25 cellular contexts compared by ENCODE assay signal in genomic region chr4:96652158-96652557, GRCh38.
"Had no signal": no experiment of that assay in that cellular context is flagged by ENCODE, and none has a peak within 500 bp of the region (broad histone marks: within the 10 kb centered on the region; RNA-seq: fewer than 3 reads in every experiment).

No MANE protein-coding gene starts in this region.

- ATAC-seq: activated T-helper 17 cell treated with anti-CD3 and anti-CD28 coated beads, Interleukin-2, amount 50 U/mL, for 72 hours; effector memory CD8-positive, alpha-beta T cell; gastroesophageal sphincter; heart right ventricle; naive thymus-derived CD8-positive, alpha-beta T cell; T-cell had no signal

- H3K27ac Mint-ChIP-seq: activated naive CD8-positive, alpha-beta T cell treated with anti-CD3 and anti-CD28 coated beads for 36 hours; activated T-cell treated with anti-CD3 and anti-CD28 coated beads, Interleukin-2, amount 50 U/mL, for 24 hours; activated T-helper 17 cell treated with anti-CD3 and anti-CD28 coated beads, Interleukin-2, amount 50 U/mL, for 72 hours; effector memory CD8-positive, alpha-beta T cell; naive thymus-derived CD8-positive, alpha-beta T cell; stimulated activated memory B cell treated with anti-CD40 and anti-IgM and Interleukin-4, amounts not matched to agents 10 μg/mL and 1 μg/mL and 100 μg/mL, for 72 hours; T-cell; T-helper 2 cell treated with Interferon-gamma antibody and Interleukin-4, amounts not matched to agents 5 μg/mL and 100 μg/mL, for 36 hours had no signal

- H3K36me3 Mint-ChIP-seq: activated naive CD8-positive, alpha-beta T cell treated with anti-CD3 and anti-CD28 coated beads for 36 hours; naive thymus-derived CD8-positive, alpha-beta T cell; stimulated activated memory B cell treated with anti-CD40 and anti-IgM and Interleukin-4, amounts not matched to agents 10 μg/mL and 1 μg/mL and 100 μg/mL, for 72 hours; T-cell had no signal

- H3K36me3 ChIP-seq: colonic mucosa, esophagus squamous epithelium, gastroesophageal sphincter, heart right ventricle, lower lobe of right lung, sigmoid colon, stomach, suprapubic skin, tibial nerve had no signal

- H3K4me3 ChIP-seq: colonic mucosa, dorsolateral prefrontal cortex, esophagus squamous epithelium, gastroesophageal sphincter, heart right ventricle, lower lobe of right lung, sigmoid colon, smooth muscle cell, stomach, suprapubic skin, tibial nerve had no signal

- H3K27ac ChIP-seq: colonic mucosa, dorsolateral prefrontal cortex, esophagus squamous epithelium, gastroesophageal sphincter, heart right ventricle, lower lobe of right lung, sigmoid colon, stomach, suprapubic skin, tibial nerve had no signal

- H3K27me3 ChIP-seq: colonic mucosa, dorsolateral prefrontal cortex, esophagus squamous epithelium, gastroesophageal sphincter, sigmoid colon, stomach, suprapubic skin, tibial nerve had no signal

- H3K4me1 ChIP-seq: colonic mucosa, esophagus squamous epithelium, gastroesophageal sphincter, heart right ventricle, lower lobe of right lung, sigmoid colon, stomach, suprapubic skin, tibial nerve had no signal

- H3K9me3 Mint-ChIP-seq: activated naive CD8-positive, alpha-beta T cell treated with anti-CD3 and anti-CD28 coated beads for 36 hours; activated T-helper 17 cell treated with anti-CD3 and anti-CD28 coated beads, Interleukin-2, amount 50 U/mL, for 72 hours; central memory CD8-positive, alpha-beta T cell had no signal

- DNase-seq: activated CD8-positive, alpha-beta memory T cell treated with anti-CD3 and anti-CD28 coated beads, Interleukin-2, amount 50 U/mL, for 4 hours; activated naive CD4-positive, alpha-beta T cell; activated naive CD8-positive, alpha-beta T cell treated with anti-CD3 and anti-CD28 coated beads for 36 hours; activated T-cell treated with anti-CD3 and anti-CD28 coated beads, Interleukin-2, amount 50 U/mL, for 24 hours; amniotic stem cell; colonic mucosa; dorsolateral prefrontal cortex; effector memory CD8-positive, alpha-beta T cell; esophagus squamous epithelium; heart right ventricle; lower lobe of right lung; naive thymus-derived CD8-positive, alpha-beta T cell; retina; sigmoid colon; stimulated activated CD4-positive, alpha-beta T cell treated with anti-CD3 and anti-CD28 coated beads, Interleukin-15, amount 100 ng/mL, for 24 hours; stomach; T-cell had no signal

- H3K27me3 Mint-ChIP-seq: activated naive CD8-positive, alpha-beta T cell treated with anti-CD3 and anti-CD28 coated beads for 36 hours; activated T-cell treated with anti-CD3 and anti-CD28 coated beads, Interleukin-2, amount 50 U/mL, for 24 hours; activated T-helper 17 cell treated with anti-CD3 and anti-CD28 coated beads, Interleukin-2, amount 50 U/mL, for 72 hours; central memory CD8-positive, alpha-beta T cell; effector memory CD8-positive, alpha-beta T cell; naive thymus-derived CD8-positive, alpha-beta T cell; stimulated activated memory B cell treated with anti-CD40 and anti-IgM and Interleukin-4, amounts not matched to agents 10 μg/mL and 1 μg/mL and 100 μg/mL, for 72 hours; T-cell had no signal

- H3K4me2 ChIP-seq: smooth muscle cell had no signal

- H3K4me3 Mint-ChIP-seq: activated naive CD8-positive, alpha-beta T cell treated with anti-CD3 and anti-CD28 coated beads for 36 hours; activated T-cell treated with anti-CD3 and anti-CD28 coated beads, Interleukin-2, amount 50 U/mL, for 24 hours; activated T-helper 17 cell treated with anti-CD3 and anti-CD28 coated beads, Interleukin-2, amount 50 U/mL, for 72 hours; central memory CD8-positive, alpha-beta T cell; effector memory CD8-positive, alpha-beta T cell; naive thymus-derived CD8-positive, alpha-beta T cell; stimulated activated memory B cell treated with anti-CD40 and anti-IgM and Interleukin-4, amounts not matched to agents 10 μg/mL and 1 μg/mL and 100 μg/mL, for 72 hours; T-cell; T-helper 2 cell treated with Interferon-gamma antibody and Interleukin-4, amounts not matched to agents 5 μg/mL and 100 μg/mL, for 36 hours had no signal

- H3K9me3 ChIP-seq: colonic mucosa, gastroesophageal sphincter, heart right ventricle, lower lobe of right lung, tibial nerve had no signal

- H3K4me1 Mint-ChIP-seq: activated naive CD8-positive, alpha-beta T cell treated with anti-CD3 and anti-CD28 coated beads for 36 hours; activated T-helper 17 cell treated with anti-CD3 and anti-CD28 coated beads, Interleukin-2, amount 50 U/mL, for 72 hours; central memory CD8-positive, alpha-beta T cell; naive thymus-derived CD8-positive, alpha-beta T cell; stimulated activated memory B cell treated with anti-CD40 and anti-IgM and Interleukin-4, amounts not matched to agents 10 μg/mL and 1 μg/mL and 100 μg/mL, for 72 hours; T-cell had no signal
